Comparison of ENCODE assay signal across 11 cellular contexts in the genomic region with DNA sequence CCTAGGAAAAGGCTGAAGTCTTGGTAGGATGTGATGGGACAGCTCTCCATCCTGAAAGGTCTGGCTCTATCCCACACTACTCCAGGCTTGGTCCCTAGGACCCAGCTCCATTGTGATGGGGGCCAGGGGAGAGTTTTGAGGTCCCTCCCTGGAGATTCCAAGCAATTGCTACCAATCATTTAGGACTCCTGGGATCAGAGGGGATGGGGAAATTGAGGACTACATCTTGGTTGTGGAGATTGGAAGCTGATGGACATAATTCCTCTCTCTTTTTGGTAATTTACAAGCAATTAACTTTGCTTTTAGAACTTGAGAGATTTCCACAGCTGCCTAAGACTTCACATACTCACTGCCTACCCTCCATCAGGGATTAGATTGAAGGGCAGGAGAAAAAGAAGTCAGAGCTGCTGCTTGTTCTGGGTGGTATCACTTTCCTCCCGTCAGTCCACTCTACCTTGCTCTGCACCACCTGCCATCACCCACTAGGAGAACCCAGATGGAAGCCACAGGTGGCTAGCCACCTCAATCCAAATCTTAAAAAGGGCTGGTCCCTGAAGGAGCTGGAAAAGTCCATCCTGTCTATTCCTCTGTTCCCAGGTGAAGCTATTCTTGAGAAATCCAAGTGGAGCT. TPM values are rescaled to one million over a fixed set of nuclear protein-coding genes. Genes with fewer than 3 reads are reported as not detected.
DNase-seq lines count a peak whose midpoint lies in the region; ATAC-seq and TF ChIP-seq lines count a peak whose summit lies in the region.
"Had no signal": no experiment of that assay in that cellular context is flagged by ENCODE, and none has a peak within 500 bp of the region (broad histone marks: within the 10 kb centered on the region; RNA-seq: fewer than 3 reads in every experiment).

No MANE protein-coding gene starts in this region.

- peaks cover 26% of the 10 kb centered on the region for H3K36me3 ChIP-seq in OCI-LY3 (replicated peaks; ENCODE audit: low read depth, low read length)

- peak overlapping the region; percentile 72 for H3K27ac Mint-ChIP-seq in activated CD8-positive, alpha-beta memory T cell treated with anti-CD3 and anti-CD28 coated beads, Interleukin-2, amount 10 ng/mL, durations not matched to agents 7 days and 5 days
- H3K27ac Mint-ChIP-seq in activated naive CD8-positive, alpha-beta T cell: peak overlapping the region; percentile 77
- H3K27ac Mint-ChIP-seq in stimulated activated memory B cell treated with anti-CD40 and anti-IgM and Interleukin-4, amounts not matched to agents 10 μg/mL and 1 μg/mL and 100 μg/mL, for 72 hours: peak overlapping the region; percentile 73
- H3K27ac Mint-ChIP-seq in HFFc6: no peak overlapping the region

- H3K27me3 ChIP-seq in OCI-LY3 (ENCODE audit: low read depth, low read length): no peaks in the 10 kb centered on the region

- no peak for DNase-seq in activated CD8-positive, alpha-beta memory T cell treated with anti-CD3 and anti-CD28 coated beads, Interleukin-2, amount 10 ng/mL, durations not matched to agents 7 days and 5 days
- no peak for DNase-seq in activated CD8-positive, alpha-beta memory T cell treated with anti-CD3 and anti-CD28 coated beads for 24 hours
- DNase-seq in NOMO-1 treated with dmso at 0.1 percent for 144 hours (lab: John Stamatoyannopoulos, UW; ENCODE audit: unreplicated experiment) (no peak), HFFc6 (no peak)
- DNase-seq: aorta, NCI-H226, SHP77 had no signal

- H2AFZ ChIP-seq in OCI-LY3 (ENCODE audit: low read depth, low read length): no peak overlapping the region

- peaks cover 39% of the 10 kb centered on the region for H3K36me3 Mint-ChIP-seq in activated CD8-positive, alpha-beta memory T cell treated with anti-CD3 and anti-CD28 coated beads, Interleukin-2, amount 10 ng/mL, durations not matched to agents 7 days and 5 days
- peaks cover 9% of the 10 kb centered on the region for H3K36me3 Mint-ChIP-seq in activated naive CD8-positive, alpha-beta T cell
- H3K36me3 Mint-ChIP-seq in stimulated activated memory B cell treated with anti-CD40 and anti-IgM and Interleukin-4, amounts not matched to agents 10 μg/mL and 1 μg/mL and 100 μg/mL, for 72 hours: peaks cover 13% of the 10 kb centered on the region
- no peaks in the 10 kb centered on the region; the same call in 1 of the 2 replicates for H3K36me3 Mint-ChIP-seq in HFFc6 (ENCODE audit: low read depth)

- no peaks in the 10 kb centered on the region for H3K79me2 ChIP-seq in OCI-LY3 (ENCODE audit: low read length)

- CTCF ChIA-PET in activated CD8-positive, alpha-beta memory T cell treated with anti-CD3 and anti-CD28 coated beads, Interleukin-2, amount 10 ng/mL, durations not matched to agents 7 days and 5 days (lab: Charles Lee): interaction anchor here (0.7 to 7.1 kb wide), 19 partner anchors 8 to 179 kb away, joined by 3 to 57 read pairs (median 5); partner anchors contain the start of gene IRF1

- H4K20me1 ChIP-seq in OCI-LY3 (ENCODE audit: insufficient read depth, low read length): peaks cover 5% of the 10 kb centered on the region; the same call in 1 of the 2 replicates

- peaks cover 22% of the 10 kb centered on the region for H3K4me1 ChIP-seq in OCI-LY3 (ENCODE audit: low read length)

- H3K4me1 Mint-ChIP-seq in activated CD8-positive, alpha-beta memory T cell treated with anti-CD3 and anti-CD28 coated beads, Interleukin-2, amount 10 ng/mL, durations not matched to agents 7 days and 5 days: peaks cover 78% of the 10 kb centered on the region
- peaks cover 62% of the 10 kb centered on the region for H3K4me1 Mint-ChIP-seq in activated naive CD8-positive, alpha-beta T cell (ENCODE audit: low read depth)
- peaks cover 62% of the 10 kb centered on the region for H3K4me1 Mint-ChIP-seq in stimulated activated memory B cell treated with anti-CD40 and anti-IgM and Interleukin-4, amounts not matched to agents 10 μg/mL and 1 μg/mL and 100 μg/mL, for 72 hours
- peaks cover 6% of the 10 kb centered on the region; the same call in 1 of the 2 replicates for H3K4me1 Mint-ChIP-seq in HFFc6 (ENCODE audit: low read depth)

- H3K9me3 ChIP-seq in OCI-LY3 (ENCODE audit: insufficient read depth, low read length): no peaks in the 10 kb centered on the region

- H3K27ac ChIP-seq in OCI-LY3 (ENCODE audit: low read length): no peak overlapping the region

- H3K4me2 ChIP-seq in OCI-LY3 (ENCODE audit: low read length): peak overlapping the region; percentile 26; the same call in 1 of the 2 replicates

- H3K4me3 ChIP-seq in OCI-LY3 (ENCODE audit: low read length): no peak overlapping the region

- TF ChIP-seq CTCF in OCI-LY3 (IDR thresholded peaks at IDR 0.05; ENCODE audit: low read depth, low read length) (no peak), HFFc6 (IDR thresholded peaks at IDR 0.05) (no peak)

- no peaks in the 10 kb centered on the region for H3K9me3 Mint-ChIP-seq in activated CD8-positive, alpha-beta memory T cell treated with anti-CD3 and anti-CD28 coated beads, Interleukin-2, amount 10 ng/mL, durations not matched to agents 7 days and 5 days (ENCODE audit: low read depth)
- no peaks in the 10 kb centered on the region for H3K9me3 Mint-ChIP-seq in activated naive CD8-positive, alpha-beta T cell (ENCODE audit: low read depth)
- no peaks in the 10 kb centered on the region for H3K9me3 Mint-ChIP-seq in stimulated activated memory B cell treated with anti-CD40 and anti-IgM and Interleukin-4, amounts not matched to agents 10 μg/mL and 1 μg/mL and 100 μg/mL, for 72 hours
- no peaks in the 10 kb centered on the region for H3K9me3 Mint-ChIP-seq in HFFc6

- H3K9ac ChIP-seq in OCI-LY3 (ENCODE audit: low read length): no peak overlapping the region

- H3K27me3 Mint-ChIP-seq in activated CD8-positive, alpha-beta memory T cell treated with anti-CD3 and anti-CD28 coated beads, Interleukin-2, amount 10 ng/mL, durations not matched to agents 7 days and 5 days: no peaks in the 10 kb centered on the region
- no peaks in the 10 kb centered on the region for H3K27me3 Mint-ChIP-seq in activated naive CD8-positive, alpha-beta T cell
- H3K27me3 Mint-ChIP-seq in stimulated activated memory B cell treated with anti-CD40 and anti-IgM and Interleukin-4, amounts not matched to agents 10 μg/mL and 1 μg/mL and 100 μg/mL, for 72 hours: no peaks in the 10 kb centered on the region
- H3K27me3 Mint-ChIP-seq in HFFc6 (ENCODE audit: insufficient read depth): no peaks in the 10 kb centered on the region; the same call in 1 of the 2 replicates

- no peak overlapping the region for H3K4me3 Mint-ChIP-seq in activated CD8-positive, alpha-beta memory T cell treated with anti-CD3 and anti-CD28 coated beads, Interleukin-2, amount 10 ng/mL, durations not matched to agents 7 days and 5 days
- H3K4me3 Mint-ChIP-seq in activated naive CD8-positive, alpha-beta T cell: no peak overlapping the region
- no peak overlapping the region for H3K4me3 Mint-ChIP-seq in stimulated activated memory B cell treated with anti-CD40 and anti-IgM and Interleukin-4, amounts not matched to agents 10 μg/mL and 1 μg/mL and 100 μg/mL, for 72 hours
- no peak overlapping the region for H3K4me3 Mint-ChIP-seq in HFFc6

- peak; percentile 10 for ATAC-seq in activated CD8-positive, alpha-beta memory T cell treated with anti-CD3 and anti-CD28 coated beads, Interleukin-2, amount 10 ng/mL, durations not matched to agents 7 days and 5 days
- peak; percentile 31 for ATAC-seq in stimulated activated memory B cell treated with anti-CD40 and anti-IgM and Interleukin-4, amounts not matched to agents 10 μg/mL and 1 μg/mL and 100 μg/mL, for 72 hours
- no peak for ATAC-seq in GM21786 (IDR thresholded peaks at IDR 0.05; ENCODE audit: unreplicated experiment)

RNA-seq across cellular contexts. Expression of gene IRF1, which starts 10.6 kb away (rescaled TPM):
- total RNA-seq in activated CD8-positive, alpha-beta memory T cell treated with anti-CD3 and anti-CD28 coated beads, Interleukin-2, amount 10 ng/mL, durations not matched to agents 7 days and 5 days: 100 to 1,000 TPM; 205 to 223 TPM
- total RNA-seq in HFFc6 (2021; fragmentation: NEBNext Ultra II Directional; extraction: Animal tissue kit (Norgen Biotek cat#: 25700)): 10 to 100 TPM in 5 of 6 experiments, 1 to 10 TPM in 1; 9.8 to 19.7 (median 17.3) TPM

Comparison
In these comparisons a context has a peak if more than half of its experiments do, and no peak if none do; other contexts are left out.
1. RNA of gene IRF1, which starts 10.6 kb away (total RNA-seq): 205 to 223 TPM in activated CD8-positive, alpha-beta memory T cell treated with anti-CD3 and anti-CD28 coated beads, Interleukin-2, amount 10 ng/mL, durations not matched to agents 7 days and 5 days; 9.8 to 19.7 TPM in HFFc6; every median in the first group is over 4 times any median in the second.